Comparison of ENCODE assay signal across 8 cellular contexts in genomic region chr7:137933270-137934017, GRCh38.
DNase-seq lines count a peak whose midpoint lies in the region; ATAC-seq, FAIRE-seq and TF ChIP-seq lines count a peak whose summit lies in the region.
"Had no signal": no experiment of that assay in that cellular context is flagged by ENCODE, and none has a peak within 500 bp of the region (broad histone marks: within the 10 kb centered on the region; RNA-seq: fewer than 3 reads in every experiment).

No MANE protein-coding gene starts in this region.

- H3K4me1 ChIP-seq in body of pancreas (peaks cover 49% of the 10 kb centered on the region), suprapubic skin (peaks cover 53% of the 10 kb centered on the region)

- peak; percentile 38 for ATAC-seq in body of pancreas
- ATAC-seq in HG02798 (IDR thresholded peaks at IDR 0.05; ENCODE audit: poor library complexity, unreplicated experiment) = no peak

- H3K27ac ChIP-seq in body of pancreas (peak overlapping the region; percentile 10 to 44 (median 35)), suprapubic skin (peak overlapping the region; percentile 84)

- intact Hi-C loops in body of pancreas (cut with DNase I) = no loop called here

- WGBS in body of pancreas, 2 donors = 49 to 55% methylated on average over 10 to 11 of the region's 11 CpGs
- WGBS in suprapubic skin = 43% methylated on average over 11 of the region's 11 CpGs

- DNase-seq in KBM-7 (peak; percentile 22), body of pancreas (peak in 2 of 4 donors; percentile 17 to 31), iris pigment epithelial cell (ENCODE audit: low read depth) (peak; percentile 82), suprapubic skin (ENCODE audit: low spot score in 2 of 2) (peak; percentile 70 to 82), H54 (ENCODE audit: insufficient read length, low spot score) (no peak), H7 (no peak)
- DNase-seq: NCI-H226 had no signal

- H3K27me3 ChIP-seq in body of pancreas = no peaks in the 10 kb centered on the region
- no peaks in the 10 kb centered on the region for H3K27me3 ChIP-seq in suprapubic skin
- H3K27me3 ChIP-seq in H7 (ENCODE audit: control insufficient read depth, insufficient read depth, low read length) = no peaks in the 10 kb centered on the region

- no peak for TF ChIP-seq EP300 in suprapubic skin (IDR thresholded peaks at IDR 0.05)

- in situ Hi-C loops in KBM-7 (cut with MboI; ENCODE audit: low pct_unique_long_range_greater_than_20kb, low sequenced_read_pairs) = no loop called here

- no peaks in the 10 kb centered on the region for H3K9me3 ChIP-seq in body of pancreas
- H3K9me3 ChIP-seq in suprapubic skin = no peaks in the 10 kb centered on the region

- TF ChIP-seq CTCF in body of pancreas (IDR thresholded peaks at IDR 0.05) (no peak), suprapubic skin (IDR thresholded peaks at IDR 0.05) (no peak)

- no peak for TF ChIP-seq POLR2A in body of pancreas (IDR thresholded peaks at IDR 0.05)
- no peak for TF ChIP-seq POLR2A in suprapubic skin (IDR thresholded peaks at IDR 0.05)
- TF ChIP-seq POLR2A in H54 (IDR thresholded peaks at IDR 0.05; ENCODE audit: low read depth, low read length) = no peak

- no peak for FAIRE-seq in H54 (lab: Jason Lieb, UNC)

- H3K36me3 ChIP-seq in body of pancreas (replicated peaks in 1 of 2; ENCODE audit: insufficient read depth in 1 of 2, low read depth in 2 of 2) (no peaks in the 10 kb centered on the region), suprapubic skin (no peaks in the 10 kb centered on the region), H7 (replicated peaks; ENCODE audit: control insufficient read depth, insufficient read depth, low read length) (no peaks in the 10 kb centered on the region)

- H3K4me3 ChIP-seq in body of pancreas = no peak overlapping the region
- H3K4me3 ChIP-seq in suprapubic skin = no peak overlapping the region
- no peak overlapping the region for H3K4me3 ChIP-seq in H7 (ENCODE audit: insufficient read depth, low read depth, low read length)

Comparison
In these comparisons a context has a peak if more than half of its experiments do, and no peak if none do; other contexts are left out.
1. DNase-seq: peak in KBM-7 (single experiment), iris pigment epithelial cell (single experiment) and suprapubic skin (2 of 2); none in H54 (single experiment) and H7 (single experiment).